ENCODE assay signal across 16 cellular contexts in the genomic region with DNA sequence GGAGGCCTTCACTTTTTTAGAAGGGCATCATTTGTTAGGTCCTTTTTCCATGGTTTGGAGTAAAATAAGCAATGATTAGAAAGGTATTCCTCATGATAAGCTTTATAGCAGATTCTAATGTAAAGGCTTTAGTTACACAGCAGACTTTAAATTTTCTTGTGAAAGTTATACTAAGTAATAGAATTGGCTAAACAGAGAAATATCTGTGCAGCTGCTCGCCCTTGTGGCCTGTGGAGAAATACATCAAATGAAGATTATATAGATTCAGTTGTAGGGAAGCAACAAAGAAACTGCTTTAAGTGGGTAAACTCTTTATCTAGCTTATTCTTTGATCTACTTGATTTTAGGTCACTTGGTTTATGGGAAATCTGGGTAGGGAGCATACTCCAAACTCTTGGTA.
"Had no signal": no experiment of that assay in that cellular context is flagged by ENCODE, and none has a peak within 500 bp of the region (broad histone marks: within the 10 kb centered on the region; RNA-seq: fewer than 3 reads in every experiment).

No MANE protein-coding gene starts in this region.

- H3K36me3 ChIP-seq: breast epithelium, prostate gland, right lobe of liver, suprapubic skin had no signal

- H3K27ac Mint-ChIP-seq: activated CD4-positive, alpha-beta T cell treated with anti-CD3 and anti-CD28 coated beads, Interleukin-2, amount 10 ng/mL, durations not matched to agents 7 days and 5 days; activated naive CD8-positive, alpha-beta T cell treated with anti-CD3 and anti-CD28 coated beads, Interleukin-2, amount 10 ng/mL, durations not matched to agents 7 days and 5 days; activated T-helper 1 cell treated with anti-CD3 and anti-CD28 coated beads, Interleukin-12 subunit alpha, Interleukin-12 subunit beta, Interleukin-2, Interleukin-4 antibody, amounts not matched to agents 30 ng/mL and 10 ng/mL and 1 ng/mL, durations not matched to agents 14 hours and 24 hours and 36 hours; natural killer cell treated with Interleukin-12 subunit alpha and Interleukin-12 subunit beta and Interleukin-15 and Interleukin-18, amount 100 ng/mL, for 72 hours; stimulated activated naive CD8-positive, alpha-beta T cell treated with anti-CD3 and anti-CD28 coated beads, Interleukin-15, Interleukin-2, amounts not matched to agents 100 ng/mL and 50 ng/mL, for 24 hours had no signal

- H3K27ac ChIP-seq: breast epithelium, dorsolateral prefrontal cortex, prostate gland, right lobe of liver, suprapubic skin had no signal

- H3K9me3 Mint-ChIP-seq: activated CD4-positive, alpha-beta T cell treated with anti-CD3 and anti-CD28 coated beads, Interleukin-2, amount 10 ng/mL, durations not matched to agents 7 days and 5 days; activated naive CD8-positive, alpha-beta T cell treated with anti-CD3 and anti-CD28 coated beads, Interleukin-2, amount 10 ng/mL, durations not matched to agents 7 days and 5 days had no signal

- H3K4me1 Mint-ChIP-seq: activated CD4-positive, alpha-beta T cell treated with anti-CD3 and anti-CD28 coated beads, Interleukin-2, amount 10 ng/mL, durations not matched to agents 7 days and 5 days; activated naive CD8-positive, alpha-beta T cell treated with anti-CD3 and anti-CD28 coated beads, Interleukin-2, amount 10 ng/mL, durations not matched to agents 7 days and 5 days had no signal

- ATAC-seq: esophagus mucosa; natural killer cell treated with Interleukin-12 subunit alpha and Interleukin-12 subunit beta and Interleukin-15 and Interleukin-18, amount 100 ng/mL, for 72 hours; right lobe of liver had no signal

- H3K27me3 ChIP-seq: breast epithelium, dorsolateral prefrontal cortex, right lobe of liver, suprapubic skin had no signal

- H3K4me3 ChIP-seq: breast epithelium, dorsolateral prefrontal cortex, prostate gland, right lobe of liver, suprapubic skin had no signal

- H3K4me3 Mint-ChIP-seq: activated CD4-positive, alpha-beta T cell treated with anti-CD3 and anti-CD28 coated beads, Interleukin-2, amount 10 ng/mL, durations not matched to agents 7 days and 5 days; activated naive CD8-positive, alpha-beta T cell treated with anti-CD3 and anti-CD28 coated beads, Interleukin-2, amount 10 ng/mL, durations not matched to agents 7 days and 5 days; activated T-helper 1 cell treated with anti-CD3 and anti-CD28 coated beads, Interleukin-12 subunit alpha, Interleukin-12 subunit beta, Interleukin-2, Interleukin-4 antibody, amounts not matched to agents 30 ng/mL and 10 ng/mL and 1 ng/mL, durations not matched to agents 14 hours and 24 hours and 36 hours; natural killer cell treated with Interleukin-12 subunit alpha and Interleukin-12 subunit beta and Interleukin-15 and Interleukin-18, amount 100 ng/mL, for 72 hours; stimulated activated naive CD8-positive, alpha-beta T cell treated with anti-CD3 and anti-CD28 coated beads, Interleukin-15, Interleukin-2, amounts not matched to agents 100 ng/mL and 50 ng/mL, for 24 hours had no signal

- H3K36me3 Mint-ChIP-seq: activated naive CD8-positive, alpha-beta T cell treated with anti-CD3 and anti-CD28 coated beads, Interleukin-2, amount 10 ng/mL, durations not matched to agents 7 days and 5 days; natural killer cell treated with Interleukin-12 subunit alpha and Interleukin-12 subunit beta and Interleukin-15 and Interleukin-18, amount 100 ng/mL, for 72 hours had no signal

- DNase-seq: activated CD4-positive, alpha-beta T cell treated with anti-CD3 and anti-CD28 coated beads, Interleukin-2, amount 10 ng/mL, durations not matched to agents 7 days and 5 days; activated CD8-positive, alpha-beta memory T cell treated with anti-CD3 and anti-CD28 coated beads, Interleukin-2, amount 50 U/mL, for 48 hours; activated naive CD4-positive, alpha-beta T cell; activated naive CD8-positive, alpha-beta T cell treated with anti-CD3 and anti-CD28 coated beads, Interleukin-2, amount 10 ng/mL, durations not matched to agents 7 days and 5 days; aorta; dorsolateral prefrontal cortex; mesendoderm; occipital lobe; right lobe of liver had no signal

- H3K27me3 Mint-ChIP-seq: activated CD4-positive, alpha-beta T cell treated with anti-CD3 and anti-CD28 coated beads, Interleukin-2, amount 10 ng/mL, durations not matched to agents 7 days and 5 days; activated naive CD8-positive, alpha-beta T cell treated with anti-CD3 and anti-CD28 coated beads, Interleukin-2, amount 10 ng/mL, durations not matched to agents 7 days and 5 days; natural killer cell treated with Interleukin-12 subunit alpha and Interleukin-12 subunit beta and Interleukin-15 and Interleukin-18, amount 100 ng/mL, for 72 hours; stimulated activated naive CD8-positive, alpha-beta T cell treated with anti-CD3 and anti-CD28 coated beads, Interleukin-15, Interleukin-2, amounts not matched to agents 100 ng/mL and 50 ng/mL, for 24 hours had no signal
